20 cellular contexts compared by ENCODE assay signal in genomic region chr13:60426075-60426474, GRCh38. TPM values are rescaled to one million over a fixed set of nuclear protein-coding genes. Genes with fewer than 3 reads are reported as not detected.
DNase-seq lines count a peak whose midpoint lies in the region; ATAC-seq and TF ChIP-seq lines count a peak whose summit lies in the region.
"Had no signal": no experiment of that assay in that cellular context is flagged by ENCODE, and none has a peak within 500 bp of the region (broad histone marks: within the 10 kb centered on the region; RNA-seq: fewer than 3 reads in every experiment).

No MANE protein-coding gene starts in this region.

- H4K20me1 ChIP-seq in KMS-11 (ENCODE audit: insufficient read depth) = no peaks in the 10 kb centered on the region

- H3K4me1 Mint-ChIP-seq in T-helper 2 cell treated with Interferon-gamma antibody and Interleukin-4, amounts not matched to agents 5 μg/mL and 100 μg/mL, for 36 hours (ENCODE audit: low read depth) = peaks cover 7% of the 10 kb centered on the region
- peaks cover 13% of the 10 kb centered on the region for H3K4me1 Mint-ChIP-seq in activated T-helper 17 cell treated with anti-CD3 and anti-CD28 coated beads, Interleukin-2, amount 50 U/mL, for 72 hours
- peaks cover 27 to 40% of the 10 kb centered on the region in 2 donors for H3K4me1 Mint-ChIP-seq in natural killer cell treated with Interleukin-12 subunit alpha and Interleukin-12 subunit beta and Interleukin-15 and Interleukin-18, amount 100 ng/mL, for 72 hours (ENCODE audit: low read depth in 2 of 2)
- H3K4me1 Mint-ChIP-seq in stimulated activated naive CD8-positive, alpha-beta T cell treated with anti-CD3 and anti-CD28 coated beads, Interleukin-15, amount 100 ng/mL, for 72 hours = peaks cover 18% of the 10 kb centered on the region

- H3K36me3 Mint-ChIP-seq in T-helper 2 cell treated with Interferon-gamma antibody and Interleukin-4, amounts not matched to agents 5 μg/mL and 100 μg/mL, for 36 hours (ENCODE audit: low read depth) = peaks cover under 1% of the 10 kb centered on the region
- H3K36me3 Mint-ChIP-seq in activated T-helper 17 cell treated with anti-CD3 and anti-CD28 coated beads, Interleukin-2, amount 50 U/mL, for 72 hours (ENCODE audit: low read depth) = no peaks in the 10 kb centered on the region
- H3K36me3 Mint-ChIP-seq in natural killer cell treated with Interleukin-12 subunit alpha and Interleukin-12 subunit beta and Interleukin-15 and Interleukin-18, amount 100 ng/mL, for 72 hours = no peaks in the 10 kb centered on the region

- H3K4me3 Mint-ChIP-seq in T-helper 2 cell treated with Interferon-gamma antibody and Interleukin-4, amounts not matched to agents 5 μg/mL and 100 μg/mL, for 36 hours = no peak overlapping the region
- H3K4me3 Mint-ChIP-seq in activated T-helper 17 cell treated with anti-CD3 and anti-CD28 coated beads, Interleukin-2, amount 50 U/mL, for 72 hours = no peak overlapping the region
- peak overlapping the region; percentile 33 for H3K4me3 Mint-ChIP-seq in natural killer cell treated with Interleukin-12 subunit alpha and Interleukin-12 subunit beta and Interleukin-15 and Interleukin-18, amount 100 ng/mL, for 72 hours
- H3K4me3 Mint-ChIP-seq in stimulated activated naive CD8-positive, alpha-beta T cell treated with anti-CD3 and anti-CD28 coated beads, Interleukin-15, amount 100 ng/mL, for 72 hours = no peak overlapping the region
- H3K4me3 Mint-ChIP-seq: B cell had no signal

- DNase-seq in T-helper 2 cell treated with Interferon-gamma antibody and Interleukin-4, amounts not matched to agents 5 μg/mL and 100 μg/mL, for 36 hours (ENCODE audit: low spot score) = no peak
- DNase-seq in T-helper 2 cell = no peak
- DNase-seq in natural killer cell treated with Interleukin-12 subunit alpha and Interleukin-12 subunit beta and Interleukin-15 and Interleukin-18, amount 100 ng/mL, for 72 hours (ENCODE audit: low spot score) = no peak
- DNase-seq in stimulated activated naive CD8-positive, alpha-beta T cell treated with anti-CD3 and anti-CD28 coated beads, Interleukin-15, amount 100 ng/mL, for 72 hours = no peak
- no peak for DNase-seq in midbrain (lab: John Stamatoyannopoulos, UW)
- DNase-seq: Karpas-422, NCI-H1105 treated with DMSO at 0.1 percent for 48 hours, NCI-H2029, NCI-H446 treated with DMSO at 0.1 percent for 48 hours, NCI-H526, SHP77 had no signal

- H3K4me3 ChIP-seq in KMS-11 (IDR thresholded peaks at IDR 0.05; ENCODE audit: insufficient read depth, low read depth, low read length) = no peak overlapping the region

- no peak overlapping the region for H2AFZ ChIP-seq in KMS-11 (ENCODE audit: low read depth)

- peaks cover 40% of the 10 kb centered on the region for H3K4me1 ChIP-seq in KMS-11 (ENCODE audit: low read depth, poor library complexity, severe bottlenecking)

- peaks cover under 1% of the 10 kb centered on the region for H3K9me3 Mint-ChIP-seq in T-helper 2 cell treated with Interferon-gamma antibody and Interleukin-4, amounts not matched to agents 5 μg/mL and 100 μg/mL, for 36 hours
- H3K9me3 Mint-ChIP-seq in activated T-helper 17 cell treated with anti-CD3 and anti-CD28 coated beads, Interleukin-2, amount 50 U/mL, for 72 hours = no peaks in the 10 kb centered on the region
- H3K9me3 Mint-ChIP-seq in natural killer cell treated with Interleukin-12 subunit alpha and Interleukin-12 subunit beta and Interleukin-15 and Interleukin-18, amount 100 ng/mL, for 72 hours = no peaks in the 10 kb centered on the region
- peaks cover 0 to 4% of the 10 kb centered on the region in 2 donors for H3K9me3 Mint-ChIP-seq in stimulated activated naive CD8-positive, alpha-beta T cell treated with anti-CD3 and anti-CD28 coated beads, Interleukin-15, amount 100 ng/mL, for 72 hours

- no peaks in the 10 kb centered on the region for H3K36me3 ChIP-seq in KMS-11 (ENCODE audit: insufficient read depth)

- no peak overlapping the region for H3K27ac ChIP-seq in KMS-11
- H3K27ac ChIP-seq: 22Rv1, C4-2B, HL-60, RWPE1 had no signal

- no peaks in the 10 kb centered on the region for H3K27me3 Mint-ChIP-seq in T-helper 2 cell treated with Interferon-gamma antibody and Interleukin-4, amounts not matched to agents 5 μg/mL and 100 μg/mL, for 36 hours (ENCODE audit: low read depth)
- no peaks in the 10 kb centered on the region for H3K27me3 Mint-ChIP-seq in activated T-helper 17 cell treated with anti-CD3 and anti-CD28 coated beads, Interleukin-2, amount 50 U/mL, for 72 hours
- H3K27me3 Mint-ChIP-seq in natural killer cell treated with Interleukin-12 subunit alpha and Interleukin-12 subunit beta and Interleukin-15 and Interleukin-18, amount 100 ng/mL, for 72 hours = no peaks in the 10 kb centered on the region
- H3K27me3 Mint-ChIP-seq in stimulated activated naive CD8-positive, alpha-beta T cell treated with anti-CD3 and anti-CD28 coated beads, Interleukin-15, amount 100 ng/mL, for 72 hours = no peaks in the 10 kb centered on the region
- H3K27me3 Mint-ChIP-seq: B cell had no signal

- H3K79me2 ChIP-seq in KMS-11 (ENCODE audit: insufficient read depth, low read depth) = no peaks in the 10 kb centered on the region

- H3K4me2 ChIP-seq in KMS-11 = peak overlapping the region; percentile 25; the same call in 1 of the 2 replicates

- peak overlapping the region; percentile 47 for H3K27ac Mint-ChIP-seq in T-helper 2 cell treated with Interferon-gamma antibody and Interleukin-4, amounts not matched to agents 5 μg/mL and 100 μg/mL, for 36 hours
- H3K27ac Mint-ChIP-seq in activated T-helper 17 cell treated with anti-CD3 and anti-CD28 coated beads, Interleukin-2, amount 50 U/mL, for 72 hours = peak overlapping the region; percentile 6
- H3K27ac Mint-ChIP-seq in natural killer cell treated with Interleukin-12 subunit alpha and Interleukin-12 subunit beta and Interleukin-15 and Interleukin-18, amount 100 ng/mL, for 72 hours = peak overlapping the region; percentile 13 to 69
- no peak overlapping the region for H3K27ac Mint-ChIP-seq in stimulated activated naive CD8-positive, alpha-beta T cell treated with anti-CD3 and anti-CD28 coated beads, Interleukin-15, amount 100 ng/mL, for 72 hours
- H3K27ac Mint-ChIP-seq: B cell had no signal

- no peak for ATAC-seq in activated T-helper 17 cell treated with anti-CD3 and anti-CD28 coated beads, Interleukin-2, amount 50 U/mL, for 72 hours (replicated peaks)
- ATAC-seq in natural killer cell treated with Interleukin-12 subunit alpha and Interleukin-12 subunit beta and Interleukin-15 and Interleukin-18, amount 100 ng/mL, for 72 hours = no peak
- ATAC-seq in stimulated activated naive CD8-positive, alpha-beta T cell treated with anti-CD3 and anti-CD28 coated beads, Interleukin-15, amount 100 ng/mL, for 72 hours = no peak
- ATAC-seq in GM19328 (IDR thresholded peaks at IDR 0.05; ENCODE audit: unreplicated experiment) = no peak
- ATAC-seq: Panc1 had no signal

- H3K9ac ChIP-seq in KMS-11 = no peak overlapping the region

- H3K27me3 ChIP-seq in KMS-11 (ENCODE audit: insufficient read depth, low read depth) = no peaks in the 10 kb centered on the region

- no peak for TF ChIP-seq CTCF in KMS-11 (conservative IDR thresholded peaks at IDR 0.05; ENCODE audit: low read depth, low read length)

RNA-seq across cellular contexts. Expression of gene TDRD3, which starts 29.1 kb away (rescaled TPM):
- 10 to 100 TPM; 16.7 to 17.3 TPM for total RNA-seq in activated T-helper 17 cell treated with anti-CD3 and anti-CD28 coated beads, Interleukin-2, amount 50 U/mL, for 72 hours
- 10 to 100 TPM; 12.6 to 17.4 TPM for total RNA-seq in natural killer cell treated with Interleukin-12 subunit alpha and Interleukin-12 subunit beta and Interleukin-15 and Interleukin-18, amount 100 ng/mL, for 72 hours

Comparison
In these comparisons a context has a peak if more than half of its experiments do, and no peak if none do; other contexts are left out.
1. H3K27ac Mint-ChIP-seq: peak in T-helper 2 cell treated with Interferon-gamma antibody and Interleukin-4, amounts not matched to agents 5 μg/mL and 100 μg/mL, for 36 hours (single experiment), activated T-helper 17 cell treated with anti-CD3 and anti-CD28 coated beads, Interleukin-2, amount 50 U/mL, for 72 hours (single experiment) and natural killer cell treated with Interleukin-12 subunit alpha and Interleukin-12 subunit beta and Interleukin-15 and Interleukin-18, amount 100 ng/mL, for 72 hours (2 of 2); none in stimulated activated naive CD8-positive, alpha-beta T cell treated with anti-CD3 and anti-CD28 coated beads, Interleukin-15, amount 100 ng/mL, for 72 hours (0 of 2).